ENCODE assay signal across 8 cellular contexts in the genomic region with DNA sequence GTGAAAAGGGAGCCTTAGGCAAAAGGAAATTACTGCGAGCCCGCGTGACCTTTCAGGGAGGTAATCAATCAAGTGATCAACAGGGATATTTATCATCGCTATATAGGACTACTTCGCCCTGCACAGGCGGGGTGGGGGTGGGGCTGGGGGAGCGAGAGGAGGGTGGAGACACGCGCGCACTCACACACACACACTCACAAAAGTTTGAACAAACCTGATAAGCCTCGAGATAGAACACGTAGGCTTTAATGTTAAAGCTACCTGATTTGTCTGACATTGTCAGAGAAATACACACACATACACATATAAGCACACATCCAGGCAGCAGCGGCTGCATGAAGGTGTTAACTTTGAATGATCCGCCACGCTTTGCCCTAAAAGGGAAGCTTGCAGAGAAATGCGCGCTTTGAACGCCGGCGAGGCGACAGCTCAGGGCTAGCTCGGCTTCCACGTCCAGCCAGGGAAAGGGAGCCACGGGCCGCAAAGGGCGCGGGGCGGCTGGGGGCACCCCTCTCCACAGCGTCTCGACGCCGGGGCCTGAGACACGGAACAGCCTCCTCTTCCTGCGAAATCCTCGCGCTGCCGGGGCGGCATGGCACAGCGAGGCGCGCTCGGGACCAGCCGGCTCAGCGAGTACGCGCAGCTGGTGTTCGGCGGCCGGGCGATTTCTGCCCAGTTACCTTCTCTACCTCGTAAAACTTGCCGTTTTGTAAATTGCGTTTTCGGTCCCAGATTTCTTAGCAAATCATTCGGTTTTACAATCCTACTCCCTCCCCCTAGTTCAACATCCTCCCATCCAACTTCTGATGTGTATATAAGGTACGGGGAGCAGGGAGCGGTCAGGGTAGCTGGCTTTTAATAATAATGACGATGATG. TPM values are rescaled to one million over a fixed set of nuclear protein-coding genes. Genes with fewer than 3 reads are reported as not detected.
DNase-seq lines count a peak whose midpoint lies in the region; ATAC-seq and TF ChIP-seq lines count a peak whose summit lies in the region.

No MANE protein-coding gene starts in this region.

- CTCF ChIA-PET in CD4-positive, alpha-beta T cell (lab: Charles Lee) = no interaction called here

- H3K9ac ChIP-seq in GM23248 = no peak overlapping the region

- no peaks in the 10 kb centered on the region for H3K9me3 Mint-ChIP-seq in CD4-positive, alpha-beta T cell

- peak overlapping the region; percentile 17 for H3K4me3 Mint-ChIP-seq in CD4-positive, alpha-beta T cell

- no peaks in the 10 kb centered on the region for H3K36me3 ChIP-seq in GM23248 (ENCODE audit: low read depth)
- H3K36me3 ChIP-seq in effector memory CD4-positive, alpha-beta T cell (ENCODE audit: control insufficient read depth, insufficient read depth, low read length) = no peaks in the 10 kb centered on the region

- peak overlapping the region; percentile 50 for H2AFZ ChIP-seq in GM23248

- WGBS in GM23248 (ENCODE audit: low coverage in 1 of 2, low lambda C conversion rate in 2 of 2, missing lambda C conversion rate in 2 of 2), 2 experiments = 10 to 13% methylated on average over 54 to 58 of the region's 58 CpGs

- no peaks in the 10 kb centered on the region for H3F3A ChIP-seq in GM23248 (ENCODE audit: insufficient read depth)

- peak; percentile 21 for ATAC-seq in CD4-positive, alpha-beta T cell (ENCODE audit: poor library complexity)

- H3K36me3 Mint-ChIP-seq in CD4-positive, alpha-beta T cell (ENCODE audit: low read depth) = no peaks in the 10 kb centered on the region

- peaks cover 100% of the 10 kb centered on the region for H3K27me3 Mint-ChIP-seq in CD4-positive, alpha-beta T cell

- intact Hi-C loops in CD4-positive, alpha-beta T cell (cut with DNase I, micrococcal nuclease) = loop anchor here (5.0 to 10.0 kb wide), 2 partner anchors 521 to 524 kb away; no protein-coding TSS in a partner anchor

- peak overlapping the region; percentile 57 for H3K4me3 ChIP-seq in GM23248
- peak overlapping the region; percentile 39 for H3K4me3 ChIP-seq in effector memory CD4-positive, alpha-beta T cell (ENCODE audit: insufficient read depth, low read depth, low read length, poor library complexity, severe bottlenecking)

- H3K27ac Mint-ChIP-seq in CD4-positive, alpha-beta T cell = no peak overlapping the region

- in situ Hi-C loops in GM23248 (cut with MboI) = no loop called here

- DNase-seq in CD4-positive, alpha-beta T cell = no peak
- peak; percentile 42 for DNase-seq in GM23248
- peak; percentile 48 for DNase-seq in RKO (ENCODE audit: low spot score)
- DNase-seq in effector memory CD4-positive, alpha-beta T cell = no peak
- peak; percentile 21 for DNase-seq in myocyte (ENCODE audit: low read depth)
- DNase-seq in inferior parietal cortex (ENCODE audit: extremely low spot score) = no peak
- no peak for DNase-seq in GM10266 (ENCODE audit: extremely low spot score)
- DNase-seq in AG08395 (ENCODE audit: low spot score) = no peak

- no peaks in the 10 kb centered on the region for H3K9me2 ChIP-seq in GM23248 (ENCODE audit: insufficient read depth)

- no peak overlapping the region for H3K27ac ChIP-seq in CD4-positive, alpha-beta T cell (ENCODE audit: low read depth, low read length)
- no peak overlapping the region for H3K27ac ChIP-seq in GM23248
- no peak overlapping the region for H3K27ac ChIP-seq in effector memory CD4-positive, alpha-beta T cell (ENCODE audit: insufficient read depth, low read length, poor library complexity, severe bottlenecking)

- peaks cover 96% of the 10 kb centered on the region for H3K27me3 ChIP-seq in CD4-positive, alpha-beta T cell (ENCODE audit: control insufficient read depth, insufficient read depth, low read length)
- H3K27me3 ChIP-seq in GM23248 (replicated peaks; ENCODE audit: insufficient read depth) = peaks cover 86% of the 10 kb centered on the region
- peaks cover 50% of the 10 kb centered on the region for H3K27me3 ChIP-seq in effector memory CD4-positive, alpha-beta T cell (replicated peaks; ENCODE audit: control insufficient read depth, insufficient read depth, low read length, poor library complexity, severe bottlenecking)

- H3K79me2 ChIP-seq in GM23248 (ENCODE audit: insufficient read depth) = no peaks in the 10 kb centered on the region

- no peaks in the 10 kb centered on the region for H3K9me3 ChIP-seq in CD4-positive, alpha-beta T cell (ENCODE audit: control insufficient read depth, low read length)
- H3K9me3 ChIP-seq in GM23248 (ENCODE audit: low read depth) = no peaks in the 10 kb centered on the region
- H3K9me3 ChIP-seq in effector memory CD4-positive, alpha-beta T cell (ENCODE audit: control insufficient read depth, low read length) = no peaks in the 10 kb centered on the region

- H3K4me1 ChIP-seq in GM23248 (ENCODE audit: insufficient read depth) = 0 out of 2 replicates have a peak, but pooled peaks cover 5% of the 10 kb centered on the region
- H3K4me1 ChIP-seq in effector memory CD4-positive, alpha-beta T cell (ENCODE audit: control insufficient read depth, insufficient read depth, low read length, poor library complexity, severe bottlenecking) = peaks cover 26% of the 10 kb centered on the region

- POLR2A ChIA-PET in CD4-positive, alpha-beta T cell (lab: Charles Lee) = interaction anchor here (0.8 kb wide), 1 partner anchor 96 kb away, joined by 3 read pairs; a partner anchor contains a TSS

- no peaks in the 10 kb centered on the region for H4K20me1 ChIP-seq in GM23248 (ENCODE audit: insufficient read depth)

- H3K4me2 ChIP-seq in GM23248 (ENCODE audit: unreplicated experiment) = peak overlapping the region; percentile 77

- peaks cover 43% of the 10 kb centered on the region for H3K4me1 Mint-ChIP-seq in CD4-positive, alpha-beta T cell (ENCODE audit: low read depth)

- no peak for TF ChIP-seq CTCF in CD4-positive, alpha-beta T cell (IDR thresholded peaks at IDR 0.05)
- TF ChIP-seq CTCF in GM10266 (IDR thresholded peaks at IDR 0.05; ENCODE audit: control insufficient read depth, insufficient read depth, low read depth, missing control alignments) = no peak

RNA-seq across cellular contexts. Expression of a gene that starts 4.8 kb away (rescaled TPM):
- not detected for total RNA-seq in CD4-positive, alpha-beta T cell
- 1.8 and 3.5 TPM in 2 replicates for total RNA-seq in GM23248 (2014; rRNA removed; shearing (Covaris generic))
- 1.3 and 2.3 TPM in 2 replicates for polyA plus RNA-seq in GM23248 (2016; fragmentation: Nextera tagmentation; extraction: Ambion mirVana)
- 4.6 and 10.9 TPM in 2 replicates for total RNA-seq in myocyte
- polyA plus RNA-seq in myocyte (2012) = 2.3 TPM

Comparison
In these comparisons a context has a peak if more than half of its experiments do, and no peak if none do; other contexts are left out.
1. DNase-seq: peak in GM23248 (single experiment), RKO (single experiment) and myocyte (single experiment); none in CD4-positive, alpha-beta T cell (0 of 10), effector memory CD4-positive, alpha-beta T cell (0 of 3), inferior parietal cortex (single experiment), GM10266 (single experiment) and AG08395 (single experiment).